ENCODE assay signal across 16 cellular contexts in the genomic region with DNA sequence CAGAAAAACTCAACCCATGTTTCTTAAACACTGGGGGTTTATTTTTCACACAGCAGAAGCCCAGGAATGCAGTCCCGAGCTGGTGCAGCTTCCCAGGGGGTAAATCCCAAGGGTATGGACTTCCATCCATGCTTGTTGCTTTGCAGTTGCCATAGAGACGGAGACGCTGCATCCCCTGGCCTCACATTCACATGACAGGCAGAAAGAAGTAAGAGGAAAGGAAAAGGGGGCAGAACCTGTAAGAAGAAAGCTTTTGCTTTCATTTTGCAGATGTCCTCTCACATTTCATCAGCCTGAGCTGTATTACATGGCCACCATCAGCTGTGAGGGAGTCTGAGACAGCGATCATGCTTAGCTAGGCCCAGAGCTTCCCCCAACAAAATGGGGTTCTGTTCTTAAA.
DNase-seq lines count a peak whose midpoint lies in the region; ATAC-seq and TF ChIP-seq lines count a peak whose summit lies in the region.
"Had no signal": no experiment of that assay in that cellular context is flagged by ENCODE, and none has a peak within 500 bp of the region (broad histone marks: within the 10 kb centered on the region; RNA-seq: fewer than 3 reads in every experiment).

No MANE protein-coding gene starts in this region.

- no peak for DNase-seq in activated CD4-positive, alpha-beta T cell treated with anti-CD3 and anti-CD28 coated beads, Interleukin-2, amount 10 ng/mL, durations not matched to agents 7 days and 5 days
- DNase-seq in activated CD4-positive, alpha-beta T cell treated with anti-CD3 and anti-CD28 coated beads, Interleukin-2, amount 50 U/mL, for 48 hours, result no peak
- peak; percentile 64 for DNase-seq in SK-N-DZ (ENCODE audit: low spot score)
- no peak for DNase-seq in stimulated activated effector memory CD8-positive, alpha-beta T cell treated with anti-CD3 and anti-CD28 coated beads, Interleukin-12 subunit alpha, Interleukin-12 subunit beta, amount 100 ng/mL, for 72 hours (ENCODE audit: low spot score in 2 of 2)
- no peak for DNase-seq in glutamatergic neuron
- no peak for DNase-seq in SHP77 treated with DMSO at 0.1 percent for 48 hours (lab: John Stamatoyannopoulos, UW)
- no peak for DNase-seq in gastrocnemius medialis
- DNase-seq: activated T-cell treated with anti-CD3 and anti-CD28 coated beads, Interleukin-2, amount 50 U/mL, for 48 hours; EL; left colon; NCI-H2171 treated with DMSO at 0.1 percent for 48 hours; stimulated activated CD4-positive, alpha-beta T cell treated with anti-CD3 and anti-CD28 coated beads, Interleukin-4, amount 100 ng/mL, for 4 hours had no signal

- no peak for TF ChIP-seq POLR2A in gastrocnemius medialis (IDR thresholded peaks at IDR 0.05)

- ATAC-seq in stimulated activated effector memory CD8-positive, alpha-beta T cell treated with anti-CD3 and anti-CD28 coated beads, Interleukin-12 subunit alpha, Interleukin-12 subunit beta, amount 100 ng/mL, for 72 hours, result no peak
- no peak for ATAC-seq in gastrocnemius medialis
- ATAC-seq: left colon, Panc1 had no signal

- peak overlapping the region; percentile 41 for H3K9ac ChIP-seq in iPS-18a (ENCODE audit: low read length)

- peaks cover 9% of the 10 kb centered on the region for H3K4me1 ChIP-seq in iPS-18a (ENCODE audit: control insufficient read depth, low read depth, low read length)
- no peaks in the 10 kb centered on the region for H3K4me1 ChIP-seq in gastrocnemius medialis
- H3K4me1 ChIP-seq: esophagus muscularis mucosa, HAP-1 had no signal

- no peaks in the 10 kb centered on the region for H3K36me3 ChIP-seq in iPS-18a (ENCODE audit: control insufficient read depth, low read depth, low read length)
- no peaks in the 10 kb centered on the region for H3K36me3 ChIP-seq in gastrocnemius medialis
- H3K36me3 ChIP-seq: esophagus muscularis mucosa, HAP-1 had no signal

- H3K27me3 Mint-ChIP-seq in activated CD4-positive, alpha-beta T cell treated with anti-CD3 and anti-CD28 coated beads, Interleukin-2, amount 10 ng/mL, durations not matched to agents 7 days and 5 days, result peaks cover 6% of the 10 kb centered on the region
- no peaks in the 10 kb centered on the region for H3K27me3 Mint-ChIP-seq in glutamatergic neuron (ENCODE audit: unreplicated experiment)

- peak overlapping the region; percentile 80 for H3K27ac Mint-ChIP-seq in activated CD4-positive, alpha-beta T cell treated with anti-CD3 and anti-CD28 coated beads, Interleukin-2, amount 10 ng/mL, durations not matched to agents 7 days and 5 days
- H3K27ac Mint-ChIP-seq in stimulated activated effector memory CD8-positive, alpha-beta T cell treated with anti-CD3 and anti-CD28 coated beads, Interleukin-12 subunit alpha, Interleukin-12 subunit beta, amount 100 ng/mL, for 72 hours, result peak overlapping the region; percentile 63
- no peak overlapping the region for H3K27ac Mint-ChIP-seq in glutamatergic neuron (ENCODE audit: unreplicated experiment)

- TF ChIP-seq CTCF in glutamatergic neuron (IDR thresholded peaks at IDR 0.05; ENCODE audit: partially characterized antibody, unreplicated experiment) (no peak), gastrocnemius medialis (IDR thresholded peaks at IDR 0.05 in 4 of 5, conservative IDR thresholded peaks at IDR 0.05 in 1 of 5) (no peak)

- in situ Hi-C loops in gastrocnemius medialis (cut with MboI; ENCODE audit: low sequenced_read_pairs in 4 of 4), result no loop called here

- H3K4me1 Mint-ChIP-seq in activated CD4-positive, alpha-beta T cell treated with anti-CD3 and anti-CD28 coated beads, Interleukin-2, amount 10 ng/mL, durations not matched to agents 7 days and 5 days, result peaks cover 9% of the 10 kb centered on the region
- peaks cover 12% of the 10 kb centered on the region for H3K4me1 Mint-ChIP-seq in stimulated activated effector memory CD8-positive, alpha-beta T cell treated with anti-CD3 and anti-CD28 coated beads, Interleukin-12 subunit alpha, Interleukin-12 subunit beta, amount 100 ng/mL, for 72 hours
- H3K4me1 Mint-ChIP-seq in glutamatergic neuron (ENCODE audit: low read depth, unreplicated experiment), result peaks cover 5% of the 10 kb centered on the region

- CTCF ChIA-PET in activated CD4-positive, alpha-beta T cell treated with anti-CD3 and anti-CD28 coated beads, Interleukin-2, amount 10 ng/mL, durations not matched to agents 7 days and 5 days (lab: Charles Lee), result interaction anchor here (0.8 kb wide), 1 partner anchor 10 kb away, joined by 3 read pairs; no protein-coding TSS in a partner anchor

- no peak overlapping the region for H3K4me3 Mint-ChIP-seq in activated CD4-positive, alpha-beta T cell treated with anti-CD3 and anti-CD28 coated beads, Interleukin-2, amount 10 ng/mL, durations not matched to agents 7 days and 5 days
- no peak overlapping the region for H3K4me3 Mint-ChIP-seq in stimulated activated effector memory CD8-positive, alpha-beta T cell treated with anti-CD3 and anti-CD28 coated beads, Interleukin-12 subunit alpha, Interleukin-12 subunit beta, amount 100 ng/mL, for 72 hours
- no peak overlapping the region for H3K4me3 Mint-ChIP-seq in glutamatergic neuron (ENCODE audit: unreplicated experiment)

- no peaks in the 10 kb centered on the region for H3K27me3 ChIP-seq in iPS-18a (ENCODE audit: control insufficient read depth, insufficient read depth, low read length)
- no peaks in the 10 kb centered on the region for H3K27me3 ChIP-seq in gastrocnemius medialis
- H3K27me3 ChIP-seq: esophagus muscularis mucosa had no signal

- no peaks in the 10 kb centered on the region for H3K9me3 Mint-ChIP-seq in activated CD4-positive, alpha-beta T cell treated with anti-CD3 and anti-CD28 coated beads, Interleukin-2, amount 10 ng/mL, durations not matched to agents 7 days and 5 days
- no peaks in the 10 kb centered on the region for H3K9me3 Mint-ChIP-seq in stimulated activated effector memory CD8-positive, alpha-beta T cell treated with anti-CD3 and anti-CD28 coated beads, Interleukin-12 subunit alpha, Interleukin-12 subunit beta, amount 100 ng/mL, for 72 hours
- no peaks in the 10 kb centered on the region for H3K9me3 Mint-ChIP-seq in glutamatergic neuron (ENCODE audit: unreplicated experiment)

- POLR2A ChIA-PET in activated CD4-positive, alpha-beta T cell treated with anti-CD3 and anti-CD28 coated beads, Interleukin-2, amount 10 ng/mL, durations not matched to agents 7 days and 5 days (lab: Charles Lee), result no interaction called here

- H3K27ac ChIP-seq in iPS-18a (ENCODE audit: low read length) (peak overlapping the region; percentile 22), gastrocnemius medialis (no peak overlapping the region)
- H3K27ac ChIP-seq: esophagus muscularis mucosa had no signal

- no peaks in the 10 kb centered on the region for H3K9me3 ChIP-seq in iPS-18a (ENCODE audit: control insufficient read depth, low read depth, low read length)
- no peaks in the 10 kb centered on the region for H3K9me3 ChIP-seq in gastrocnemius medialis
- H3K9me3 ChIP-seq: HAP-1 had no signal

- no peak overlapping the region for H3K4me3 ChIP-seq in iPS-18a (ENCODE audit: low read length)
- H3K4me3 ChIP-seq in gastrocnemius medialis, result no peak overlapping the region
- H3K4me3 ChIP-seq: esophagus muscularis mucosa, HAP-1 had no signal

- no peaks in the 10 kb centered on the region for H3K36me3 Mint-ChIP-seq in activated CD4-positive, alpha-beta T cell treated with anti-CD3 and anti-CD28 coated beads, Interleukin-2, amount 10 ng/mL, durations not matched to agents 7 days and 5 days (ENCODE audit: low read depth)
- H3K36me3 Mint-ChIP-seq in stimulated activated effector memory CD8-positive, alpha-beta T cell treated with anti-CD3 and anti-CD28 coated beads, Interleukin-12 subunit alpha, Interleukin-12 subunit beta, amount 100 ng/mL, for 72 hours, result no peaks in the 10 kb centered on the region
- H3K36me3 Mint-ChIP-seq in glutamatergic neuron (ENCODE audit: unreplicated experiment), result peaks cover 4% of the 10 kb centered on the region

- intact Hi-C loops in gastrocnemius medialis (cut with DNase I; ENCODE audit: low total_unique reads), result no loop called here
